ENCODE assay signal across 12 cellular contexts in genomic region chr6:45613678-45614077, GRCh38.
DNase-seq lines count a peak whose midpoint lies in the region; ATAC-seq and TF ChIP-seq lines count a peak whose summit lies in the region.
"Had no signal": no experiment of that assay in that cellular context is flagged by ENCODE, and none has a peak within 500 bp of the region (broad histone marks: within the 10 kb centered on the region; RNA-seq: fewer than 3 reads in every experiment).

No MANE protein-coding gene starts in this region.

- no peak overlapping the region for H3K4me3 Mint-ChIP-seq in stimulated activated naive B cell treated with anti-CD40 and anti-IgM and Interleukin-4, amounts not matched to agents 10 μg/mL and 1 μg/mL and 100 μg/mL, for 72 hours
- no peak overlapping the region for H3K4me3 Mint-ChIP-seq in Calu3 (ENCODE audit: low read depth, unreplicated experiment)
- H3K4me3 Mint-ChIP-seq: activated CD8-positive, alpha-beta memory T cell treated with anti-CD3 and anti-CD28 coated beads, Interleukin-2, amount 10 ng/mL, durations not matched to agents 7 days and 5 days had no signal

- H3K27ac ChIP-seq in A673 (ENCODE audit: low read depth, low read length, poor library complexity, severe bottlenecking), result no peak overlapping the region

- in situ Hi-C loops in SK-MEL-5 (cut with HindIII; ENCODE audit: low pct_unique_long_range_greater_than_20kb, low sequenced_read_pairs), result no loop called here

- no peaks in the 10 kb centered on the region for H3K27me3 Mint-ChIP-seq in stimulated activated naive B cell treated with anti-CD40 and anti-IgM and Interleukin-4, amounts not matched to agents 10 μg/mL and 1 μg/mL and 100 μg/mL, for 72 hours
- H3K27me3 Mint-ChIP-seq in Calu3 (ENCODE audit: unreplicated experiment), result no peaks in the 10 kb centered on the region
- H3K27me3 Mint-ChIP-seq: activated CD8-positive, alpha-beta memory T cell treated with anti-CD3 and anti-CD28 coated beads, Interleukin-2, amount 10 ng/mL, durations not matched to agents 7 days and 5 days had no signal

- H3K9me3 Mint-ChIP-seq in stimulated activated naive B cell treated with anti-CD40 and anti-IgM and Interleukin-4, amounts not matched to agents 10 μg/mL and 1 μg/mL and 100 μg/mL, for 72 hours, result no peaks in the 10 kb centered on the region
- no peaks in the 10 kb centered on the region for H3K9me3 Mint-ChIP-seq in Calu3 (ENCODE audit: low read depth, unreplicated experiment)

- intact Hi-C loops in A673 (cut with micrococcal nuclease; ENCODE audit: unreplicated experiment) (no loop called here), mucosa of descending colon (cut with DNase I, micrococcal nuclease) (no loop called here), Calu3 (cut with micrococcal nuclease; ENCODE audit: unreplicated experiment) (loop anchor here (5.0 kb wide), 1 partner anchor 99 kb away; no protein-coding TSS in a partner anchor)

- POLR2A ChIA-PET in A673 (lab: Charles Lee; ENCODE audit: low non-redundant PET), result no interaction called here

- H3K4me3 ChIP-seq in A673 (ENCODE audit: low read depth, low read length, poor library complexity, severe bottlenecking) (no peak overlapping the region), mucosa of descending colon (no peak overlapping the region)

- no peaks in the 10 kb centered on the region for H3K27me3 ChIP-seq in A673 (replicated peaks; ENCODE audit: insufficient read depth, low read depth, low read length, poor library complexity)

- H3K4me1 ChIP-seq in A673 (ENCODE audit: insufficient read depth, low read length, poor library complexity, severe bottlenecking), result peaks cover 4% of the 10 kb centered on the region
- peaks cover 15% of the 10 kb centered on the region for H3K4me1 ChIP-seq in mucosa of descending colon (ENCODE audit: low read depth)

- CTCF ChIA-PET in A673 (lab: Charles Lee) (no interaction called here), Calu3 (lab: Charles Lee) (no interaction called here)

- no peaks in the 10 kb centered on the region for H3K36me3 Mint-ChIP-seq in stimulated activated naive B cell treated with anti-CD40 and anti-IgM and Interleukin-4, amounts not matched to agents 10 μg/mL and 1 μg/mL and 100 μg/mL, for 72 hours
- peaks cover 3% of the 10 kb centered on the region for H3K36me3 Mint-ChIP-seq in Calu3 (ENCODE audit: insufficient read depth, unreplicated experiment)

- H3K27ac Mint-ChIP-seq in stimulated activated naive B cell treated with anti-CD40 and anti-IgM and Interleukin-4, amounts not matched to agents 10 μg/mL and 1 μg/mL and 100 μg/mL, for 72 hours, result no peak overlapping the region
- H3K27ac Mint-ChIP-seq in Calu3 (ENCODE audit: unreplicated experiment), result no peak overlapping the region
- H3K27ac Mint-ChIP-seq: activated CD8-positive, alpha-beta memory T cell treated with anti-CD3 and anti-CD28 coated beads, Interleukin-2, amount 10 ng/mL, durations not matched to agents 7 days and 5 days had no signal

- TF ChIP-seq CTCF in A673 (conservative IDR thresholded peaks at IDR 0.05; ENCODE audit: low read depth, low read length) (no peak), mucosa of descending colon (IDR thresholded peaks at IDR 0.05) (no peak), Calu3 (IDR thresholded peaks at IDR 0.05; ENCODE audit: unreplicated experiment) (no peak)

- ATAC-seq in mucosa of descending colon, result peak; percentile 41
- ATAC-seq in GM21717 (IDR thresholded peaks at IDR 0.05; ENCODE audit: unreplicated experiment), result no peak
- ATAC-seq in stimulated activated naive B cell treated with anti-CD40 and anti-IgM and Interleukin-4, amounts not matched to agents 10 μg/mL and 1 μg/mL and 100 μg/mL, for 72 hours (replicated peaks), result no peak
- ATAC-seq: activated CD8-positive, alpha-beta memory T cell treated with anti-CD3 and anti-CD28 coated beads, Interleukin-2, amount 10 ng/mL, durations not matched to agents 7 days and 5 days had no signal

- peak; percentile 14 for DNase-seq in A673 (ENCODE audit: low spot score)
- peak; percentile 16 for DNase-seq in SK-MEL-5 (ENCODE audit: low read depth, low spot score)
- DNase-seq in fibroblast of peridontal ligament (ENCODE audit: extremely low read depth), result peak; percentile 90
- DNase-seq in mucosa of descending colon, result peak in 1 of 3 donors; percentile 32
- DNase-seq in activated effector memory CD4-positive, alpha-beta T cell treated with Interleukin-2 at 50 U/mL for 16 hours, result no peak
- DNase-seq in stimulated activated naive B cell treated with anti-CD40 and anti-IgM and Interleukin-4, amounts not matched to agents 10 μg/mL and 1 μg/mL and 100 μg/mL, for 72 hours, result no peak
- DNase-seq in Calu3, result no peak
- DNase-seq: activated CD8-positive, alpha-beta memory T cell treated with anti-CD3 and anti-CD28 coated beads, Interleukin-2, amount 10 ng/mL, durations not matched to agents 7 days and 5 days; EL; NCI-H187; T-helper 9 cell had no signal

- H3K36me3 ChIP-seq in A673 (ENCODE audit: insufficient read depth, low read length, poor library complexity, severe bottlenecking) (no peaks in the 10 kb centered on the region), mucosa of descending colon (ENCODE audit: low read depth) (no peaks in the 10 kb centered on the region)

- BruUV-seq in A673 (replicated peaks; lab: Mats Ljungman, UMichigan) (no TSS peak), Calu3 (replicated peaks; lab: Mats Ljungman, UMichigan) (no TSS peak)

- H3K4me1 Mint-ChIP-seq in stimulated activated naive B cell treated with anti-CD40 and anti-IgM and Interleukin-4, amounts not matched to agents 10 μg/mL and 1 μg/mL and 100 μg/mL, for 72 hours, result peaks cover 6 to 8% of the 10 kb centered on the region in 2 donors
- H3K4me1 Mint-ChIP-seq in Calu3 (ENCODE audit: low read depth, unreplicated experiment), result peaks cover 42% of the 10 kb centered on the region

- no peaks in the 10 kb centered on the region for H3K9me3 ChIP-seq in A673 (ENCODE audit: low read depth, low read length, poor library complexity, severe bottlenecking)
- no peaks in the 10 kb centered on the region for H3K9me3 ChIP-seq in mucosa of descending colon

Comparison
In these comparisons a context has a peak if more than half of its experiments do, and no peak if none do; other contexts are left out.
1. DNase-seq: peak in A673 (single experiment), SK-MEL-5 (single experiment) and fibroblast of peridontal ligament (single experiment); none in activated effector memory CD4-positive, alpha-beta T cell treated with Interleukin-2 at 50 U/mL for 16 hours (single experiment), stimulated activated naive B cell treated with anti-CD40 and anti-IgM and Interleukin-4, amounts not matched to agents 10 μg/mL and 1 μg/mL and 100 μg/mL, for 72 hours (single experiment) and Calu3 (single experiment).